13 cellular contexts compared by ENCODE assay signal in genomic region chrX:134599173-134599914, GRCh38. TPM values are rescaled to one million over a fixed set of nuclear protein-coding genes. Genes with fewer than 3 reads are reported as not detected.
DNase-seq lines count a peak whose midpoint lies in the region; ATAC-seq, FAIRE-seq and TF ChIP-seq lines count a peak whose summit lies in the region.
"Had no signal": no experiment of that assay in that cellular context is flagged by ENCODE, and none has a peak within 500 bp of the region (broad histone marks: within the 10 kb centered on the region; RNA-seq: fewer than 3 reads in every experiment).

No MANE protein-coding gene starts in this region.

- ATAC-seq in HG02973 (IDR thresholded peaks at IDR 0.05; ENCODE audit: unreplicated experiment) = no peak

- H3K36me3 Mint-ChIP-seq in progenitor cell of endocrine pancreas (ENCODE audit: insufficient read depth) = peaks cover 2% of the 10 kb centered on the region

- no peak for TF ChIP-seq CTCF in progenitor cell of endocrine pancreas (IDR thresholded peaks at IDR 0.05; ENCODE audit: unreplicated experiment)

- FAIRE-seq in HTR-8/SVneo (lab: Jason Lieb, UNC) = no peak
- FAIRE-seq: bronchial epithelial cell, TTC549 had no signal

- peak; percentile 3 to 19 for DNase-seq in activated CD4-positive, alpha-beta T cell treated with anti-CD3 and anti-CD28 coated beads for 24 hours (ENCODE audit: low read depth in 2 of 2)
- DNase-seq in activated CD4-positive, alpha-beta T cell treated with anti-CD3 and anti-CD28 coated beads for 4 hours = no peak
- peak; percentile 59 for DNase-seq in M059J (ENCODE audit: low read depth)
- peak; percentile 32 for DNase-seq in dedifferentiated amniotic fluid mesenchymal stem cell (ENCODE audit: extremely low spot score)
- peak; percentile 47 for DNase-seq in stimulated activated CD4-positive, alpha-beta T cell treated with anti-CD3 and anti-CD28 coated beads, Interleukin-4, amount 100 ng/mL, for 24 hours
- DNase-seq in progenitor cell of endocrine pancreas (ENCODE audit: low spot score, unreplicated experiment) = no peak
- no peak for DNase-seq in HTR-8/SVneo (ENCODE audit: insufficient read length, low spot score)
- DNase-seq: MM.1S, upper lobe of left lung had no signal

- H3K27ac Mint-ChIP-seq in progenitor cell of endocrine pancreas = no peak overlapping the region

- no peak overlapping the region for H3K4me3 Mint-ChIP-seq in progenitor cell of endocrine pancreas (ENCODE audit: low read depth)

- no peaks in the 10 kb centered on the region for H3K4me1 Mint-ChIP-seq in progenitor cell of endocrine pancreas (ENCODE audit: low read depth)

- H3K9me3 Mint-ChIP-seq in progenitor cell of endocrine pancreas (ENCODE audit: low read depth) = peaks cover 35% of the 10 kb centered on the region

- H3K27me3 Mint-ChIP-seq in progenitor cell of endocrine pancreas = no peaks in the 10 kb centered on the region

RNA-seq across cellular contexts. Expression of gene PLAC1, which starts 58.9 kb away (rescaled TPM):
- 0.37 TPM in 1 of 2 replicates, not detected in the other for total RNA-seq in M059J (2014; rRNA removed; shearing (Covaris generic))
- not detected in 2 replicates for total RNA-seq in progenitor cell of endocrine pancreas
- total RNA-seq: mononuclear cell, upper lobe of left lung had no signal

Comparison
In these comparisons a context has a peak if more than half of its experiments do, and no peak if none do; other contexts are left out.
1. DNase-seq: peak in activated CD4-positive, alpha-beta T cell treated with anti-CD3 and anti-CD28 coated beads for 24 hours (2 of 2), M059J (single experiment), dedifferentiated amniotic fluid mesenchymal stem cell (single experiment) and stimulated activated CD4-positive, alpha-beta T cell treated with anti-CD3 and anti-CD28 coated beads, Interleukin-4, amount 100 ng/mL, for 24 hours (single experiment); none in activated CD4-positive, alpha-beta T cell treated with anti-CD3 and anti-CD28 coated beads for 4 hours (0 of 2), progenitor cell of endocrine pancreas (single experiment) and HTR-8/SVneo (single experiment).